ENCODE assay signal across 15 cellular contexts in the genomic region with DNA sequence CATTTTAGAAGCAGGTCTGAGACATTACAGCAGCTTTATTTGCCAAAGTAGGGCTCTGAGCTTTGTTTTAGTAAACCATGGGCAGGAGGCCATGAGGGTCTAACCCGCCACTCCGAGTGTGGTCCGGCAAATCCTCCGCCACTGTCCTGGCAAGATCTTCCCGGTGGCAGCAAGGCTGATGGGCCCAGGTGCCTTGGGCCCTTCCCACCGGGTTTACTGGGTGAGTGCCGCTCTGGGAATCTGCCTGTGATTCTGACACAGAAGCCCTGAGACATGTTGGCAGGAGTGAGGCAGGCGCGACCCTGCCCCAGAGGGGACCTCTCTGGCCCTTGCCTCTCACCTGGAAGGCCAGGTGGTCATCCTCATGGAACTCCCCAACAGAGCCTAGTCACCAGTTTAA.
"Had no signal": no experiment of that assay in that cellular context is flagged by ENCODE, and none has a peak within 500 bp of the region (broad histone marks: within the 10 kb centered on the region; RNA-seq: fewer than 3 reads in every experiment).

No MANE protein-coding gene starts in this region.

- H3K27me3 Mint-ChIP-seq: activated naive CD4-positive, alpha-beta T cell treated with anti-CD3 and anti-CD28 coated beads, Interleukin-2, amount 10 ng/mL, durations not matched to agents 7 days and 5 days; naive thymus-derived CD8-positive, alpha-beta T cell had no signal

- H3K27ac Mint-ChIP-seq: activated naive CD4-positive, alpha-beta T cell treated with anti-CD3 and anti-CD28 coated beads, Interleukin-2, amount 10 ng/mL, durations not matched to agents 7 days and 5 days; activated T-cell treated with anti-CD3 and anti-CD28 coated beads, Interleukin-2, amount 50 U/mL, for 72 hours; immature natural killer cell; mesothelial cell of epicardium had no signal

- H3K4me1 Mint-ChIP-seq: activated naive CD4-positive, alpha-beta T cell treated with anti-CD3 and anti-CD28 coated beads, Interleukin-2, amount 10 ng/mL, durations not matched to agents 7 days and 5 days; immature natural killer cell; mesothelial cell of epicardium had no signal

- H3K4me3 Mint-ChIP-seq: activated naive CD4-positive, alpha-beta T cell treated with anti-CD3 and anti-CD28 coated beads, Interleukin-2, amount 10 ng/mL, durations not matched to agents 7 days and 5 days; activated T-cell treated with anti-CD3 and anti-CD28 coated beads, Interleukin-2, amount 50 U/mL, for 72 hours; immature natural killer cell; mesothelial cell of epicardium; naive thymus-derived CD8-positive, alpha-beta T cell had no signal

- H3K27me3 ChIP-seq: pancreas had no signal

- H3K4me3 ChIP-seq: left ventricle myocardium inferior, pancreas had no signal

- H3K9me3 Mint-ChIP-seq: activated naive CD4-positive, alpha-beta T cell treated with anti-CD3 and anti-CD28 coated beads, Interleukin-2, amount 10 ng/mL, durations not matched to agents 7 days and 5 days; activated T-cell treated with anti-CD3 and anti-CD28 coated beads, Interleukin-2, amount 50 U/mL, for 72 hours; immature natural killer cell; mesothelial cell of epicardium; naive thymus-derived CD8-positive, alpha-beta T cell had no signal

- ATAC-seq: activated T-cell treated with anti-CD3 and anti-CD28 coated beads, Interleukin-2, amount 50 U/mL, for 72 hours; naive thymus-derived CD8-positive, alpha-beta T cell; pancreas; right cardiac atrium had no signal

- DNase-seq: activated CD4-positive, alpha-beta T cell treated with anti-CD3 and anti-CD28 coated beads for 1 hour; activated CD4-positive, alpha-beta T cell treated with anti-CD3 and anti-CD28 coated beads, Interleukin-2, amount 50 U/mL, for 4 hours; activated effector memory CD4-positive, alpha-beta T cell treated with anti-CD3 and anti-CD28 coated beads, Interleukin-2, amount 50 U/mL, for 16 hours; activated naive CD4-positive, alpha-beta T cell treated with anti-CD3 and anti-CD28 coated beads, Interleukin-2, amount 10 ng/mL, durations not matched to agents 7 days and 5 days; activated T-cell treated with anti-CD3 and anti-CD28 coated beads, Interleukin-2, amount 50 U/mL, for 72 hours; amygdala; immature natural killer cell; left ventricle myocardium inferior; right cardiac atrium; stimulated activated CD4-positive, alpha-beta T cell treated with anti-CD3 and anti-CD28 coated beads, Interleukin-12 subunit alpha, Interleukin-12 subunit beta, amount 100 ng/mL, for 4 hours; stimulated activated CD4-positive, alpha-beta T cell treated with anti-CD3 and anti-CD28 coated beads, Interleukin-4, amount 100 ng/mL, for 4 hours; T-helper 9 cell had no signal

- H3K36me3 Mint-ChIP-seq: mesothelial cell of epicardium had no signal
